In the genomic region with DNA sequence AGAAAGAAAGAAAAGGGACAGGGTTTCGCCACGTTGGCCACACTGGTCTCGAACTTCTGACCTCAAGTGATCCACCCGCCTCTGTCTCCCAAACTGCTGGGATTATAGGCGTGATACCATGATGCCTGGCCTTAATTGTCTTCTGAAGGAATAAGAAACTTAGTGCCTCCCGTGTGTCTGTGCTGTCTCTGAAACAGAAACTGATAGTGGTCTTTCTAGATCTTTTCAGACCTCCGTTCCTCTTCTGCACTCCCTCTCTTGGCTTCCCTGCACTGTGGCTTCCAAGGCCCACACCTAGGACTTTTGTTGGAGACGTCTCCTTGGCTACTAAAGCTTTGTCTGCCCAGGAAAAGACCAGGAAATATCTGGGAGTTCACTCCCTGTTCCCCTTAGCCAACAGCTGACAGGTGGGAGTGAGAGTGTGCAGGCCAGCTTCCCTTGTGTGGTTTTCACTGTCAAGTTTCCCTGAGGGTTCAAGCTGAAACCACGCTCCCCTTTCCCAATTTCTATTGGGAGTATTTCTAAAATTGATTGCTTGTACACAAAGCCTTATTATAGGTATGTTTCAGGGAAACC, we compare ENCODE assay signal across 14 cellular contexts. TPM values are rescaled to one million over a fixed set of nuclear protein-coding genes. Genes with fewer than 3 reads are reported as not detected.
A peak's percentile ranks its signal among the peaks of the same experiment; 100 is the strongest.
DNase-seq lines count a peak whose midpoint lies in the region; ATAC-seq lines count a peak whose summit lies in the region.
"Had no signal": no experiment of that assay in that cellular context is flagged by ENCODE, and none has a peak within 500 bp of the region (broad histone marks: within the 10 kb centered on the region; RNA-seq: fewer than 3 reads in every experiment).

No MANE protein-coding gene starts in this region.

- no peaks in the 10 kb centered on the region for H3K36me3 Mint-ChIP-seq in T-helper 17 cell (ENCODE audit: low read depth)
- H3K36me3 Mint-ChIP-seq: CD8-positive, alpha-beta memory T cell had no signal

- intact Hi-C loops in left ventricle myocardium superior (cut with micrococcal nuclease): no loop called here

- no peak overlapping the region for H3K4me2 ChIP-seq in neuronal stem cell (ENCODE audit: insufficient read depth, low read length, poor library complexity, severe bottlenecking)

- no peak overlapping the region for H2BK15ac ChIP-seq in neuronal stem cell (ENCODE audit: low read length)

- no peaks in the 10 kb centered on the region for H3K9me3 ChIP-seq in neuronal stem cell (replicated peaks in 1 of 2; ENCODE audit: control insufficient read depth in 2 of 2, insufficient read depth in 1 of 2, low read depth in 1 of 2, low read length in 2 of 2)
- no peaks in the 10 kb centered on the region for H3K9me3 ChIP-seq in T-helper 17 cell (ENCODE audit: control insufficient read depth, low read length, poor library complexity, severe bottlenecking)

- H2AK5ac ChIP-seq in neuronal stem cell (ENCODE audit: low read depth, low read length): no peak overlapping the region

- H4K91ac ChIP-seq in neuronal stem cell (ENCODE audit: low read depth, low read length, poor library complexity): no peak overlapping the region

- no peak overlapping the region for H3K18ac ChIP-seq in neuronal stem cell (ENCODE audit: low read length)

- H3K79me1 ChIP-seq in neuronal stem cell (ENCODE audit: low read depth, low read length): no peaks in the 10 kb centered on the region

- H3K27ac Mint-ChIP-seq in T-helper 17 cell: no peak overlapping the region

- H3K4me1 Mint-ChIP-seq in T-helper 17 cell: peaks cover 13% of the 10 kb centered on the region

- H3K23ac ChIP-seq in neuronal stem cell (ENCODE audit: low read depth, low read length, poor library complexity): no peak overlapping the region

- DNase-seq in M059J (ENCODE audit: low read depth): peak; percentile 5
- DNase-seq in left ventricle myocardium superior: peak; percentile 40
- DNase-seq in neuronal stem cell (ENCODE audit: low spot score): no peak
- DNase-seq in NCI-H1930 (lab: John Stamatoyannopoulos, UW): no peak
- no peak for DNase-seq in T-helper 17 cell
- DNase-seq: activated CD4-positive, alpha-beta T cell treated with anti-CD3 and anti-CD28 coated beads for 1 hour; CD8-positive, alpha-beta memory T cell; cerebellar nuclear complex; stimulated activated CD8-positive, alpha-beta memory T cell treated with anti-CD3 and anti-CD28 coated beads, Interleukin-4, amount 100 ng/mL, for 48 hours had no signal

- no peak overlapping the region for H3K4ac ChIP-seq in neuronal stem cell (ENCODE audit: low read length)

- H3K4me3 ChIP-seq in neuronal stem cell (ENCODE audit: low read length in 2 of 2): no peak overlapping the region
- H3K4me3 ChIP-seq: SK-N-MC had no signal

- no peak overlapping the region for H2BK5ac ChIP-seq in neuronal stem cell (ENCODE audit: low read length)

- no peak overlapping the region for H2BK12ac ChIP-seq in neuronal stem cell (ENCODE audit: low read length)

- no peak overlapping the region for H2BK120ac ChIP-seq in neuronal stem cell (ENCODE audit: low read depth, low read length)

- no CpG with 5 or more reads among the region's 9 CpGs for WGBS in neuronal stem cell (ENCODE audit: extremely low coverage in 2 of 2, insufficient read length in 2 of 2, insufficient replicate concordance in 1 of 2), 2 donors

- no peak overlapping the region for H2AFZ ChIP-seq in neuronal stem cell (ENCODE audit: low read length)

- H3K36me3 ChIP-seq in neuronal stem cell (replicated peaks in 1 of 2; ENCODE audit: control insufficient read depth in 2 of 2, insufficient read depth in 2 of 2, low read length in 2 of 2): no peaks in the 10 kb centered on the region

- H3K27me3 ChIP-seq in neuronal stem cell (ENCODE audit: control insufficient read depth in 3 of 3, insufficient read depth in 3 of 3, low read depth in 1 of 3, low read length in 3 of 3): peaks cover 0 to 4% (median 0%) of the 10 kb centered on the region in 3 experiments

- no peak overlapping the region for H3K27ac ChIP-seq in neuronal stem cell (replicated peaks; ENCODE audit: low read length)
- H3K27ac ChIP-seq: SK-N-MC had no signal

- H3K4me1 ChIP-seq in neuronal stem cell (ENCODE audit: control insufficient read depth in 2 of 2, insufficient read depth in 1 of 2, low read depth in 1 of 2, low read length in 2 of 2): peaks cover 0 to 3% of the 10 kb centered on the region in 2 donors

- no peak overlapping the region for H4K8ac ChIP-seq in neuronal stem cell (ENCODE audit: low read depth, low read length)

- H3K4me3 Mint-ChIP-seq in T-helper 17 cell: no peak overlapping the region
- H3K4me3 Mint-ChIP-seq: nephron had no signal

- ATAC-seq in GM18511 (IDR thresholded peaks at IDR 0.05; ENCODE audit: unreplicated experiment) (peak; percentile 51), GM21529 (IDR thresholded peaks at IDR 0.05; ENCODE audit: unreplicated experiment) (peak; percentile 83), left ventricle myocardium superior (peak; percentile 75), T-helper 17 cell (no peak)

- no peak overlapping the region for H3K14ac ChIP-seq in neuronal stem cell (ENCODE audit: low read length)

- H3K27me3 Mint-ChIP-seq in T-helper 17 cell: peaks cover 15% of the 10 kb centered on the region

- no peak overlapping the region for H3K9ac ChIP-seq in neuronal stem cell (ENCODE audit: low read depth, low read length, poor library complexity)

RNA-seq across cellular contexts. Expression of a gene that starts 10.1 kb away (rescaled TPM):
- not detected in 2 replicates for total RNA-seq in M059J (2014; rRNA removed; shearing (Covaris generic))
- total RNA-seq in left ventricle myocardium superior (not detected), T-helper 17 cell (not detected)
- not detected for polyA plus RNA-seq in neuronal stem cell (2013, experiment 1 of 2)
- polyA plus RNA-seq in neuronal stem cell (2013, experiment 2 of 2): not detected
- total RNA-seq: CD8-positive, alpha-beta memory T cell; fibroblast of lung had no signal
- polyA plus RNA-seq: CD8-positive, alpha-beta memory T cell; fibroblast of lung had no signal

RNA-seq across cellular contexts. Expression of a gene that starts 19.1 kb away (rescaled TPM):
- total RNA-seq in M059J (2014; rRNA removed; shearing (Covaris generic)): 29.7 and 39.0 TPM in 2 replicates
- total RNA-seq in left ventricle myocardium superior: 167 TPM
- polyA plus RNA-seq in neuronal stem cell (2013, experiment 1 of 2): 16.2 TPM
- 16.8 TPM for polyA plus RNA-seq in neuronal stem cell (2013, experiment 2 of 2)
- 10 to 100 TPM; 11.8 to 14.2 TPM for total RNA-seq in T-helper 17 cell

Comparison
In these comparisons a context has a peak if more than half of its experiments do, and no peak if none do; other contexts are left out.
1. DNase-seq: peak in M059J (single experiment) and left ventricle myocardium superior (single experiment); none in neuronal stem cell (single experiment), NCI-H1930 (0 of 2) and T-helper 17 cell (0 of 3).